ENCODE assay signal across 14 cellular contexts in the genomic region with DNA sequence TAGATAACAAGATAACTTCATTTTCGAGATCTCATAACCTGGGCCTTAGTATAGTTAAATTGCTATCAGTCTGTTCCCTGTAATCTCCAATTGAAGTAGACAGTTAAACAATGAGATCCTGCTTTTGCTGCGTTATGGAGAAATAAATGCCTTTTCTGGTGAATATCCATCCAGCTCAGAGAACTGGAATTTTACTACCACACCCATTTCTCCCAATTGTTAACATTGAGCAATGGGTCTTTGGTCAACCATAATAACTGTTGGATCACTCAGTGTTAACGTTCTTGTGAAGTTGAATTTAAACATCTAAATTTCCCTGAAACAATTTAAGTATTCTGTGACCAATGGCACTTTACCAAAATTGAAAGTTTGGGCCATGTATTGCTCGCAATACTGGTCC. TPM values are rescaled to one million over a fixed set of nuclear protein-coding genes. Genes with fewer than 3 reads are reported as not detected.
DNase-seq lines count a peak whose midpoint lies in the region; ATAC-seq and TF ChIP-seq lines count a peak whose summit lies in the region.
"Had no signal": no experiment of that assay in that cellular context is flagged by ENCODE, and none has a peak within 500 bp of the region (broad histone marks: within the 10 kb centered on the region; RNA-seq: fewer than 3 reads in every experiment).

No MANE protein-coding gene starts in this region.

- H3F3A ChIP-seq in OCI-LY1 (ENCODE audit: insufficient read depth, low read length) = no peaks in the 10 kb centered on the region

- no peaks in the 10 kb centered on the region for H3K27me3 ChIP-seq in CD4-positive, alpha-beta T cell (ENCODE audit: control insufficient read depth, insufficient read depth, low read length)
- no peaks in the 10 kb centered on the region for H3K27me3 ChIP-seq in OCI-LY1 (ENCODE audit: insufficient read depth, low read length)
- H3K27me3 ChIP-seq in psoas muscle (ENCODE audit: insufficient read depth in 3 of 3, low read length in 2 of 3) = no peaks in the 10 kb centered on the region
- no peaks in the 10 kb centered on the region for H3K27me3 ChIP-seq in ovary
- H3K27me3 ChIP-seq: heart right ventricle had no signal

- H3K4me3 ChIP-seq in OCI-LY1 (ENCODE audit: low read depth, low read length, poor library complexity, severe bottlenecking) (no peak overlapping the region), psoas muscle (peak overlapping the region; percentile 100), ovary (no peak overlapping the region)

- 43 to 60% (median 46%) methylated on average over 4 of the region's 4 CpGs for WGBS in psoas muscle, 3 donors
- 45 to 52% (median 47%) methylated on average over 4 of the region's 4 CpGs for WGBS in ovary, 3 donors

- H3K9ac ChIP-seq in OCI-LY1 (ENCODE audit: low read length) = no peak overlapping the region

- CTCF ChIA-PET in CD4-positive, alpha-beta T cell (lab: Charles Lee) = interaction anchor here (0.6 to 1.3 kb wide), 2 partner anchors 9 to 11 kb away, joined by 3 read pairs; no protein-coding TSS in a partner anchor

- H3K9me3 Mint-ChIP-seq in CD4-positive, alpha-beta T cell = no peaks in the 10 kb centered on the region
- H3K9me3 Mint-ChIP-seq in endothelial cell (ENCODE audit: unreplicated experiment) = no peaks in the 10 kb centered on the region
- H3K9me3 Mint-ChIP-seq in activated T-helper 2 cell treated with anti-CD3 and anti-CD28 coated beads, Interferon-gamma antibody, Interleukin-2, Interleukin-4, amounts not matched to agents 10 μg/mL and 5 μg/mL and 100 μg/mL, durations not matched to agents 14 hours and 24 hours and 36 hours = no peaks in the 10 kb centered on the region

- peaks cover 27% of the 10 kb centered on the region for H3K36me3 Mint-ChIP-seq in CD4-positive, alpha-beta T cell (ENCODE audit: low read depth)
- no peaks in the 10 kb centered on the region for H3K36me3 Mint-ChIP-seq in endothelial cell (ENCODE audit: low read depth, unreplicated experiment)
- peaks cover 33% of the 10 kb centered on the region for H3K36me3 Mint-ChIP-seq in activated T-helper 2 cell treated with anti-CD3 and anti-CD28 coated beads, Interferon-gamma antibody, Interleukin-2, Interleukin-4, amounts not matched to agents 10 μg/mL and 5 μg/mL and 100 μg/mL, durations not matched to agents 14 hours and 24 hours and 36 hours (ENCODE audit: low read depth)

- no peaks in the 10 kb centered on the region for H3K27me3 Mint-ChIP-seq in CD4-positive, alpha-beta T cell
- H3K27me3 Mint-ChIP-seq in endothelial cell (ENCODE audit: unreplicated experiment) = peaks cover 6% of the 10 kb centered on the region
- no peaks in the 10 kb centered on the region for H3K27me3 Mint-ChIP-seq in activated T-helper 2 cell treated with anti-CD3 and anti-CD28 coated beads, Interferon-gamma antibody, Interleukin-2, Interleukin-4, amounts not matched to agents 10 μg/mL and 5 μg/mL and 100 μg/mL, durations not matched to agents 14 hours and 24 hours and 36 hours (ENCODE audit: low read depth)

- no peak for TF ChIP-seq POLR2A in ovary (IDR thresholded peaks at IDR 0.05)

- DNase-seq in CD4-positive, alpha-beta T cell = no peak
- no peak for DNase-seq in endothelial cell (ENCODE audit: low spot score)
- no peak for DNase-seq in psoas muscle
- no peak for DNase-seq in activated T-helper 2 cell treated with anti-CD3 and anti-CD28 coated beads, Interferon-gamma antibody, Interleukin-2, Interleukin-4, amounts not matched to agents 10 μg/mL and 5 μg/mL and 100 μg/mL, durations not matched to agents 14 hours and 24 hours and 36 hours (ENCODE audit: low spot score)
- DNase-seq in ovary = no peak
- DNase-seq in SKM-1 (lab: John Stamatoyannopoulos, UW; ENCODE audit: unreplicated experiment) = no peak
- no peak for DNase-seq in OCI-M2 (lab: John Stamatoyannopoulos, UW; ENCODE audit: unreplicated experiment)
- DNase-seq: Calu3, heart right ventricle, NCI-H2029, T1000 had no signal

- H3K27ac ChIP-seq in CD4-positive, alpha-beta T cell (ENCODE audit: low read depth, low read length) = no peak overlapping the region
- no peak overlapping the region for H3K27ac ChIP-seq in OCI-LY1 (ENCODE audit: low read depth, low read length, poor library complexity, severe bottlenecking)
- H3K27ac ChIP-seq in psoas muscle = peak overlapping the region; percentile 50
- no peak overlapping the region for H3K27ac ChIP-seq in ovary

- H2AFZ ChIP-seq in OCI-LY1 (ENCODE audit: low read length) = no peak overlapping the region

- TF ChIP-seq EP300 in ovary (IDR thresholded peaks at IDR 0.05) = no peak

- H3K4me1 Mint-ChIP-seq in CD4-positive, alpha-beta T cell (ENCODE audit: low read depth) = peaks cover 64% of the 10 kb centered on the region
- peaks cover 39% of the 10 kb centered on the region for H3K4me1 Mint-ChIP-seq in endothelial cell (ENCODE audit: unreplicated experiment)
- peaks cover 40% of the 10 kb centered on the region for H3K4me1 Mint-ChIP-seq in activated T-helper 2 cell treated with anti-CD3 and anti-CD28 coated beads, Interferon-gamma antibody, Interleukin-2, Interleukin-4, amounts not matched to agents 10 μg/mL and 5 μg/mL and 100 μg/mL, durations not matched to agents 14 hours and 24 hours and 36 hours (ENCODE audit: low read depth)

- ATAC-seq in CD4-positive, alpha-beta T cell (ENCODE audit: poor library complexity) = no peak
- no peak for ATAC-seq in psoas muscle
- ATAC-seq: heart right ventricle had no signal

- intact Hi-C loops in CD4-positive, alpha-beta T cell (cut with DNase I, micrococcal nuclease) = loop anchor here in 1 of 2 experiments (5.0 to 10.0 kb wide), 2 partner anchors 310 to 1157 kb away; a partner anchor contains a TSS
- intact Hi-C loops in psoas muscle (cut with DNase I) (loop anchor here in 1 of 2 donors (5.0 kb wide), 1 partner anchor 90 kb away; a partner anchor contains a TSS), ovary (cut with DNase I) (no loop called here)
- intact Hi-C loops in activated T-helper 2 cell treated with anti-CD3 and anti-CD28 coated beads, Interferon-gamma antibody, Interleukin-2, Interleukin-4, amounts not matched to agents 10 μg/mL and 5 μg/mL and 100 μg/mL, durations not matched to agents 14 hours and 24 hours and 36 hours (cut with micrococcal nuclease) = no loop called here

- H3K9me2 ChIP-seq in OCI-LY1 (ENCODE audit: low read depth, low read length) = no peaks in the 10 kb centered on the region

- POLR2A ChIA-PET in CD4-positive, alpha-beta T cell (lab: Charles Lee) = no interaction called here

- peak overlapping the region; percentile 44 for H3K4me3 Mint-ChIP-seq in CD4-positive, alpha-beta T cell
- peak overlapping the region; percentile 16 for H3K4me3 Mint-ChIP-seq in endothelial cell (ENCODE audit: unreplicated experiment)
- no peak overlapping the region for H3K4me3 Mint-ChIP-seq in activated T-helper 2 cell treated with anti-CD3 and anti-CD28 coated beads, Interferon-gamma antibody, Interleukin-2, Interleukin-4, amounts not matched to agents 10 μg/mL and 5 μg/mL and 100 μg/mL, durations not matched to agents 14 hours and 24 hours and 36 hours (ENCODE audit: low read depth)

- no peak for TF ChIP-seq CTCF in CD4-positive, alpha-beta T cell (IDR thresholded peaks at IDR 0.05)
- TF ChIP-seq CTCF in OCI-LY1 (IDR thresholded peaks at IDR 0.05; ENCODE audit: low read length) (no peak), endothelial cell (IDR thresholded peaks at IDR 0.05; ENCODE audit: unreplicated experiment) (no peak), psoas muscle (IDR thresholded peaks at IDR 0.05) (no peak), ovary (IDR thresholded peaks at IDR 0.05) (no peak)

- peak overlapping the region; percentile 1; the same call in 1 of the 2 replicates for H3K4me2 ChIP-seq in OCI-LY1 (ENCODE audit: low read length)

- H3K36me3 ChIP-seq in OCI-LY1 (ENCODE audit: insufficient read depth, low read length) (peaks cover 16% of the 10 kb centered on the region; the same call in 1 of the 2 replicates), psoas muscle (ENCODE audit: insufficient read depth in 1 of 2, low read depth in 1 of 2) (no peaks in the 10 kb centered on the region), ovary (no peaks in the 10 kb centered on the region)

- no peaks in the 10 kb centered on the region for H4K20me1 ChIP-seq in OCI-LY1 (ENCODE audit: insufficient read depth, low read length)

- peaks cover 79% of the 10 kb centered on the region for H3K79me2 ChIP-seq in OCI-LY1 (ENCODE audit: insufficient read depth, low read length)

- H3K4me1 ChIP-seq in OCI-LY1 (ENCODE audit: insufficient read depth, low read length, severe bottlenecking) (peaks cover 26% of the 10 kb centered on the region), psoas muscle (peaks cover 48% of the 10 kb centered on the region), ovary (ENCODE audit: insufficient read depth) (peaks cover 5% of the 10 kb centered on the region)

- peak overlapping the region; percentile 22 for H3K27ac Mint-ChIP-seq in CD4-positive, alpha-beta T cell
- no peak overlapping the region for H3K27ac Mint-ChIP-seq in endothelial cell (ENCODE audit: unreplicated experiment)
- no peak overlapping the region for H3K27ac Mint-ChIP-seq in activated T-helper 2 cell treated with anti-CD3 and anti-CD28 coated beads, Interferon-gamma antibody, Interleukin-2, Interleukin-4, amounts not matched to agents 10 μg/mL and 5 μg/mL and 100 μg/mL, durations not matched to agents 14 hours and 24 hours and 36 hours

- no peaks in the 10 kb centered on the region for H3K9me3 ChIP-seq in CD4-positive, alpha-beta T cell (ENCODE audit: control insufficient read depth, low read length)
- H3K9me3 ChIP-seq in OCI-LY1 (ENCODE audit: low read length) (no peaks in the 10 kb centered on the region), psoas muscle (no peaks in the 10 kb centered on the region), ovary (no peaks in the 10 kb centered on the region)
- H3K9me3 ChIP-seq: heart right ventricle had no signal

RNA-seq across cellular contexts. Expression of a gene that starts 3.0 kb away (rescaled TPM):
- total RNA-seq in CD4-positive, alpha-beta T cell = 10 to 100 TPM; 28.4 to 29.9 TPM
- total RNA-seq in endothelial cell (ENCODE audit: unreplicated experiment) (197 TPM), psoas muscle (100 to 1,000 TPM in 1 of 4 donors, 10 to 100 TPM in 3; 52.0 to 236 (median 80.9) TPM), ovary (100 to 1,000 TPM in 2 of 7 donors, 10 to 100 TPM in 5; 48.9 to 110 (median 71.0) TPM)
- polyA plus RNA-seq in psoas muscle (100 to 1,000 TPM in 2 of 3 donors, 10 to 100 TPM in 1; 84.6 to 215 (median 141) TPM), ovary (100 to 1,000 TPM in 1 of 2 donors, 10 to 100 TPM in 1; 38.9 to 187 TPM)
- 53.7 and 57.4 TPM in 2 replicates for total RNA-seq in activated T-helper 2 cell treated with anti-CD3 and anti-CD28 coated beads, Interferon-gamma antibody, Interleukin-2, Interleukin-4, amounts not matched to agents 10 μg/mL and 5 μg/mL and 100 μg/mL, durations not matched to agents 14 hours and 24 hours and 36 hours

RNA-seq across cellular contexts. Expression of a gene that starts 33.4 kb away (rescaled TPM):
- not detected for total RNA-seq in CD4-positive, alpha-beta T cell
- total RNA-seq in endothelial cell (ENCODE audit: unreplicated experiment) = not detected
- total RNA-seq in psoas muscle = not detected
- under 1 TPM in 1 of 3 donors, not detected in 2; 0.10 TPM for polyA plus RNA-seq in psoas muscle
- not detected in 2 replicates for total RNA-seq in activated T-helper 2 cell treated with anti-CD3 and anti-CD28 coated beads, Interferon-gamma antibody, Interleukin-2, Interleukin-4, amounts not matched to agents 10 μg/mL and 5 μg/mL and 100 μg/mL, durations not matched to agents 14 hours and 24 hours and 36 hours
- total RNA-seq in ovary = not detected
- polyA plus RNA-seq in ovary = not detected
- total RNA-seq: Calu3, heart right ventricle, mesenteric fat pad, skeletal muscle tissue had no signal
- polyA plus RNA-seq: heart right ventricle had no signal

RNA-seq across cellular contexts. Expression of a gene that starts 49.6 kb away (rescaled TPM):
- 1 to 10 TPM; 4.5 to 4.9 TPM for total RNA-seq in CD4-positive, alpha-beta T cell
- total RNA-seq in endothelial cell (ENCODE audit: unreplicated experiment) (31.5 TPM), psoas muscle (10 to 100 TPM in 2 of 4 donors, 1 to 10 TPM in 2; 3.9 to 15.7 (median 11.7) TPM), ovary (10 to 100 TPM in 1 of 7 donors, 1 to 10 TPM in 6; 2.4 to 14.0 (median 5.9) TPM)
- polyA plus RNA-seq in psoas muscle (10 to 100 TPM; 13.4 to 24.5 (median 15.5) TPM), ovary (1 to 10 TPM; 3.4 to 4.4 TPM)
- 14.3 and 15.5 TPM in 2 replicates for total RNA-seq in activated T-helper 2 cell treated with anti-CD3 and anti-CD28 coated beads, Interferon-gamma antibody, Interleukin-2, Interleukin-4, amounts not matched to agents 10 μg/mL and 5 μg/mL and 100 μg/mL, durations not matched to agents 14 hours and 24 hours and 36 hours
